ENCODE assay signal across 8 cellular contexts in the genomic region with DNA sequence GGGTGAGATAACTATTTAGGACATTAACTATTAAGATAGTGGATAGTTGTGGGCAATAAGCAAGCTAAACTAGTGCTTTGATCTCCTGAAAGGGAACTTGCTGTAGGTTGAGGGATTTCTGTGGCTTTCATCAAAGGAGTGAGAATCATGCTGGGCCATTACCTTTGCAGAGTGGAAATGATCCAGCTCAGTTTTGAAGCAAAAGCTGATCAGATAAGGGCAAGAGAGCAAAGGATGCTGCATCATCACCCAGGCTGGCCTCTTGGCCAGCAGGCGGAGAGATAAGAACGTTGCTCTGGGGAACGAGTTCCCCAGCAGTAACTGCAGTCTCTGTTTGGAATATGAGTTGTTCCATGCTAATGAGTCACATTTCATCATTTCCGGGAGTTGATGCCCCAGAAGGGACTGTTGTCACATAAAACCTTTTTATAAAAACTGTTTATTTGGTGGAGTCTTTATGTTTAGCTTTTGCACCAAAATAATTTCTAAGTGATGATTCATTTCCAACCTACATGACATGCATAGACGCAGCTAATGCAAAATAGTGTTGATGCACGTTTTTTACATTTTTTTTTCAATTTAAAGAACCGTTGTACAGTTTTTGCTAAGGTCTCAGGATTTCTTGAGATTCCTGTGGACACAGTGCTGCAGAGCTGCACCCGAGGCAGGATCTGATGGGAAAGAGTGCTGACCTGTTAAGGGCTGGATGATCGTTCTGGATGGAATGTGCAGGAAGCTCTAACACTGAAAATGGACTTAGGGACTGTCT.
DNase-seq lines count a peak whose midpoint lies in the region; ATAC-seq and TF ChIP-seq lines count a peak whose summit lies in the region.

No MANE protein-coding gene starts in this region.

- CTCF ChIA-PET in activated CD4-positive, alpha-beta T cell treated with anti-CD3 and anti-CD28 coated beads, Interleukin-2, amount 10 ng/mL, durations not matched to agents 7 days and 5 days (lab: Charles Lee) = interaction anchor here (0.7 to 1.1 kb wide), 3 partner anchors 11 to 27 kb away, joined by 3 to 4 read pairs (median 3); no protein-coding TSS in a partner anchor

- POLR2A ChIA-PET in activated CD4-positive, alpha-beta T cell treated with anti-CD3 and anti-CD28 coated beads, Interleukin-2, amount 10 ng/mL, durations not matched to agents 7 days and 5 days (lab: Charles Lee) = no interaction called here

- H3K9me3 Mint-ChIP-seq in activated CD4-positive, alpha-beta T cell treated with anti-CD3 and anti-CD28 coated beads, Interleukin-2, amount 10 ng/mL, durations not matched to agents 7 days and 5 days = no peaks in the 10 kb centered on the region

- ATAC-seq in GM21619 (IDR thresholded peaks at IDR 0.05; ENCODE audit: unreplicated experiment) = no peak

- H3K4me3 Mint-ChIP-seq in activated CD4-positive, alpha-beta T cell treated with anti-CD3 and anti-CD28 coated beads, Interleukin-2, amount 10 ng/mL, durations not matched to agents 7 days and 5 days = no peak overlapping the region

- TF ChIP-seq CTCF in left ventricle myocardium inferior (IDR thresholded peaks at IDR 0.05; ENCODE audit: borderline replicate concordance) = peak; percentile 16

- H3K27ac Mint-ChIP-seq in activated CD4-positive, alpha-beta T cell treated with anti-CD3 and anti-CD28 coated beads, Interleukin-2, amount 10 ng/mL, durations not matched to agents 7 days and 5 days = peak overlapping the region; percentile 17

- peaks cover 8% of the 10 kb centered on the region for H3K4me1 ChIP-seq in left ventricle myocardium inferior

- intact Hi-C loops in left ventricle myocardium inferior (cut with micrococcal nuclease) = no loop called here

- H3K9me3 ChIP-seq in left ventricle myocardium inferior (replicated peaks) = peaks cover 3% of the 10 kb centered on the region

- no peaks in the 10 kb centered on the region for H3K36me3 Mint-ChIP-seq in activated CD4-positive, alpha-beta T cell treated with anti-CD3 and anti-CD28 coated beads, Interleukin-2, amount 10 ng/mL, durations not matched to agents 7 days and 5 days (ENCODE audit: low read depth)

- H3K27me3 Mint-ChIP-seq in activated CD4-positive, alpha-beta T cell treated with anti-CD3 and anti-CD28 coated beads, Interleukin-2, amount 10 ng/mL, durations not matched to agents 7 days and 5 days = no peaks in the 10 kb centered on the region

- no peaks in the 10 kb centered on the region for H3K27me3 ChIP-seq in left ventricle myocardium inferior (ENCODE audit: low read depth)

- no peak overlapping the region for H3K4me3 ChIP-seq in left ventricle myocardium inferior

- H3K36me3 ChIP-seq in left ventricle myocardium inferior = no peaks in the 10 kb centered on the region

- DNase-seq in activated T-cell treated with anti-CD3 and anti-CD28 coated beads for 24 hours (ENCODE audit: low read depth) (peak; percentile 26), left ventricle myocardium inferior (no peak), superior temporal gyrus (ENCODE audit: extremely low spot score) (peak; percentile 40), NCI-H1694 (lab: John Stamatoyannopoulos, UW) (no peak), globus pallidus (ENCODE audit: low spot score) (no peak)
- no peak for DNase-seq in activated T-cell treated with anti-CD3 and anti-CD28 coated beads, Interleukin-2, amount 50 U/mL, for 1 hour
- peak; percentile 38 for DNase-seq in activated CD4-positive, alpha-beta T cell treated with anti-CD3 and anti-CD28 coated beads, Interleukin-2, amount 10 ng/mL, durations not matched to agents 7 days and 5 days

- no peak overlapping the region for H3K27ac ChIP-seq in left ventricle myocardium inferior (replicated peaks)

- H3K4me1 Mint-ChIP-seq in activated CD4-positive, alpha-beta T cell treated with anti-CD3 and anti-CD28 coated beads, Interleukin-2, amount 10 ng/mL, durations not matched to agents 7 days and 5 days = peaks cover 10% of the 10 kb centered on the region

Comparison
In these comparisons a context has a peak if more than half of its experiments do, and no peak if none do; other contexts are left out.
1. DNase-seq: peak in activated T-cell treated with anti-CD3 and anti-CD28 coated beads for 24 hours (single experiment), activated CD4-positive, alpha-beta T cell treated with anti-CD3 and anti-CD28 coated beads, Interleukin-2, amount 10 ng/mL, durations not matched to agents 7 days and 5 days (single experiment) and superior temporal gyrus (single experiment); none in activated T-cell treated with anti-CD3 and anti-CD28 coated beads, Interleukin-2, amount 50 U/mL, for 1 hour (single experiment), left ventricle myocardium inferior (single experiment), NCI-H1694 (single experiment) and globus pallidus (single experiment).